ENCODE assay signal across 13 cellular contexts in genomic region chr19:35048911-35049411, GRCh38. TPM values are rescaled to one million over a fixed set of nuclear protein-coding genes. Genes with fewer than 3 reads are reported as not detected.
DNase-seq lines count a peak whose midpoint lies in the region; ATAC-seq and TF ChIP-seq lines count a peak whose summit lies in the region.
"Had no signal": no experiment of that assay in that cellular context is flagged by ENCODE, and none has a peak within 500 bp of the region (broad histone marks: within the 10 kb centered on the region; RNA-seq: fewer than 3 reads in every experiment).

No MANE protein-coding gene starts in this region.

- no peaks in the 10 kb centered on the region for H3K9me3 ChIP-seq in heart left ventricle

- no peaks in the 10 kb centered on the region for H3K36me3 ChIP-seq in heart left ventricle

- H3K27me3 Mint-ChIP-seq in stimulated activated naive B cell treated with anti-CD40 and anti-IgM and Interleukin-4, amounts not matched to agents 10 μg/mL and 1 μg/mL and 100 μg/mL, for 72 hours = peaks cover 10 to 14% of the 10 kb centered on the region in 2 donors

- intact Hi-C loops in heart left ventricle (cut with DNase I) = loop anchor here in 4 of 10 donors (5.0 to 10.0 kb wide), 4 partner anchors 43 to 216 kb away; partner anchors contain the start of genes FXYD1 (in 2 of the 4), LGI4 (in 2 of the 4) and USF2 (in 1 of the 4)

- H3K9me3 Mint-ChIP-seq in stimulated activated naive B cell treated with anti-CD40 and anti-IgM and Interleukin-4, amounts not matched to agents 10 μg/mL and 1 μg/mL and 100 μg/mL, for 72 hours = no peaks in the 10 kb centered on the region
- H3K9me3 Mint-ChIP-seq: activated naive CD4-positive, alpha-beta T cell treated with anti-CD3 and anti-CD28 coated beads, Interleukin-2, amount 50 U/mL, for 72 hours; natural killer cell treated with Interleukin-12 subunit alpha and Interleukin-12 subunit beta and Interleukin-15 and Interleukin-18, amount 100 ng/mL, for 72 hours had no signal

- 30 to 67% (median 39%) methylated on average over 6 to 12 of the region's 12 CpGs for WGBS in heart left ventricle, 4 donors

- no peak overlapping the region for H3K4me3 Mint-ChIP-seq in stimulated activated naive B cell treated with anti-CD40 and anti-IgM and Interleukin-4, amounts not matched to agents 10 μg/mL and 1 μg/mL and 100 μg/mL, for 72 hours
- H3K4me3 Mint-ChIP-seq: natural killer cell treated with Interleukin-12 subunit alpha and Interleukin-12 subunit beta and Interleukin-15 and Interleukin-18, amount 100 ng/mL, for 72 hours had no signal

- TF ChIP-seq POLR2A in heart left ventricle (IDR thresholded peaks at IDR 0.05) = no peak

- peaks cover 0 to 19% (median 6%) of the 10 kb centered on the region in 12 donors for H3K4me1 ChIP-seq in heart left ventricle

- peak overlapping the region in 10 of 12 donors; percentile 20 to 71 (median 46) for H3K27ac ChIP-seq in heart left ventricle
- H3K27ac ChIP-seq: coronary artery, PC-9 had no signal

- peaks cover 21 to 23% of the 10 kb centered on the region in 2 donors for H3K4me1 Mint-ChIP-seq in stimulated activated naive B cell treated with anti-CD40 and anti-IgM and Interleukin-4, amounts not matched to agents 10 μg/mL and 1 μg/mL and 100 μg/mL, for 72 hours

- H3K27ac Mint-ChIP-seq in stimulated activated naive B cell treated with anti-CD40 and anti-IgM and Interleukin-4, amounts not matched to agents 10 μg/mL and 1 μg/mL and 100 μg/mL, for 72 hours = no peak overlapping the region
- H3K27ac Mint-ChIP-seq: activated naive CD4-positive, alpha-beta T cell treated with anti-CD3 and anti-CD28 coated beads, Interleukin-2, amount 50 U/mL, for 72 hours; natural killer cell treated with Interleukin-12 subunit alpha and Interleukin-12 subunit beta and Interleukin-15 and Interleukin-18, amount 100 ng/mL, for 72 hours had no signal

- ATAC-seq in heart left ventricle (peak; percentile 86 to 93 (median 88)), GM21447 (IDR thresholded peaks at IDR 0.05; ENCODE audit: unreplicated experiment) (no peak), HG03139 (IDR thresholded peaks at IDR 0.05; ENCODE audit: unreplicated experiment) (no peak), HG02678 (IDR thresholded peaks at IDR 0.05; ENCODE audit: unreplicated experiment) (no peak)
- no peak for ATAC-seq in stimulated activated naive B cell treated with anti-CD40 and anti-IgM and Interleukin-4, amounts not matched to agents 10 μg/mL and 1 μg/mL and 100 μg/mL, for 72 hours (replicated peaks)
- ATAC-seq: activated naive CD4-positive, alpha-beta T cell treated with anti-CD3 and anti-CD28 coated beads, Interleukin-2, amount 50 U/mL, for 72 hours; natural killer cell treated with Interleukin-12 subunit alpha and Interleukin-12 subunit beta and Interleukin-15 and Interleukin-18, amount 100 ng/mL, for 72 hours had no signal

- DNase-seq in DMS 273 (lab: John Stamatoyannopoulos, UW; ENCODE audit: unreplicated experiment) = peak; percentile 84
- peak; percentile 39 for DNase-seq in NCI-H345 treated with DMSO at 0.1 percent for 48 hours (lab: John Stamatoyannopoulos, UW; ENCODE audit: unreplicated experiment)
- peak; percentile 67 to 81 (median 74) for DNase-seq in heart left ventricle
- DNase-seq in pons (ENCODE audit: low spot score) = peak; percentile 87
- no peak for DNase-seq in stimulated activated naive B cell treated with anti-CD40 and anti-IgM and Interleukin-4, amounts not matched to agents 10 μg/mL and 1 μg/mL and 100 μg/mL, for 72 hours
- DNase-seq: NCI-H1694 treated with DMSO at 0.1 percent for 48 hours had no signal

- H3K4me3 ChIP-seq in heart left ventricle = no peak overlapping the region
- H3K4me3 ChIP-seq: coronary artery, PC-9 had no signal

- no peaks in the 10 kb centered on the region for H3K27me3 ChIP-seq in heart left ventricle

- H3K36me3 Mint-ChIP-seq in stimulated activated naive B cell treated with anti-CD40 and anti-IgM and Interleukin-4, amounts not matched to agents 10 μg/mL and 1 μg/mL and 100 μg/mL, for 72 hours = no peaks in the 10 kb centered on the region
- H3K36me3 Mint-ChIP-seq: activated naive CD4-positive, alpha-beta T cell treated with anti-CD3 and anti-CD28 coated beads, Interleukin-2, amount 50 U/mL, for 72 hours; natural killer cell treated with Interleukin-12 subunit alpha and Interleukin-12 subunit beta and Interleukin-15 and Interleukin-18, amount 100 ng/mL, for 72 hours had no signal

- no peak for TF ChIP-seq CTCF in heart left ventricle (IDR thresholded peaks at IDR 0.05)

RNA-seq across cellular contexts. Expression of gene HPN, which starts 7.4 kb away (rescaled TPM):
- total RNA-seq in heart left ventricle = 10 to 100 TPM in 1 of 9 donors, 1 to 10 TPM in 8; 1.1 to 13.4 (median 3.3) TPM
- 1 to 10 TPM in 1 of 2 donors, under 1 TPM in 1; 0.80 to 1.4 TPM for polyA plus RNA-seq in heart left ventricle
- total RNA-seq: activated naive CD4-positive, alpha-beta T cell treated with anti-CD3 and anti-CD28 coated beads, Interleukin-2, amount 50 U/mL, for 72 hours had no signal

RNA-seq across cellular contexts. Expression of gene SCN1B, which starts 18.7 kb away (rescaled TPM):
- total RNA-seq in heart left ventricle = 10 to 100 TPM; 22.1 to 68.3 (median 32.4) TPM
- polyA plus RNA-seq in heart left ventricle = 10 to 100 TPM; 19.7 to 64.4 TPM

RNA-seq across cellular contexts. Expression of gene GRAMD1A, which starts 48.8 kb away (rescaled TPM):
- 10 to 100 TPM; 21.8 to 64.5 (median 29.0) TPM for total RNA-seq in heart left ventricle
- polyA plus RNA-seq in heart left ventricle = 10 to 100 TPM; 31.3 to 36.3 TPM

Comparison
In these comparisons a context has a peak if more than half of its experiments do, and no peak if none do; other contexts are left out.
1. ATAC-seq: peak in heart left ventricle (4 of 4); none in stimulated activated naive B cell treated with anti-CD40 and anti-IgM and Interleukin-4, amounts not matched to agents 10 μg/mL and 1 μg/mL and 100 μg/mL, for 72 hours (0 of 2), GM21447 (single experiment), HG03139 (single experiment) and HG02678 (single experiment).